Comparison of ENCODE assay signal across 17 cellular contexts in genomic region chr7:71221549-71221948, GRCh38.
DNase-seq lines count a peak whose midpoint lies in the region; ATAC-seq, FAIRE-seq and TF ChIP-seq lines count a peak whose summit lies in the region.
"Had no signal": no experiment of that assay in that cellular context is flagged by ENCODE, and none has a peak within 500 bp of the region (broad histone marks: within the 10 kb centered on the region; RNA-seq: fewer than 3 reads in every experiment).

No MANE protein-coding gene starts in this region.

- DNase-seq in NB4 (ENCODE audit: low read depth) (peak; percentile 8), prostate gland (ENCODE audit: low spot score) (no peak), tibial nerve (ENCODE audit: low spot score in 2 of 2) (no peak), psoas muscle (no peak), right lobe of liver (no peak), WERI-Rb-1 (no peak)
- DNase-seq: BE2C; Caco-2; CD4-positive, CD25-positive, alpha-beta regulatory T cell; NCI-H187; NCI-H2107; NCI-H510A treated with DMSO at 0.1 percent for 48 hours; Peyer's patch had no signal

- no peak for ATAC-seq in psoas muscle
- no peak for ATAC-seq in right lobe of liver
- ATAC-seq: GM12878 had no signal

- H3K27ac ChIP-seq in prostate gland (peak overlapping the region; percentile 86 to 93), tibial nerve (peak overlapping the region in 3 of 4 donors; percentile 37 to 80 (median 79)), psoas muscle (no peak overlapping the region), right lobe of liver (no peak overlapping the region), WERI-Rb-1 (no peak overlapping the region)

- TF ChIP-seq CTCF in NB4 (IDR thresholded peaks at IDR 0.05; ENCODE audit: low read depth, low read length) (no peak), prostate gland (IDR thresholded peaks at IDR 0.05) (no peak), tibial nerve (IDR thresholded peaks at IDR 0.05) (no peak), psoas muscle (IDR thresholded peaks at IDR 0.05) (no peak), right lobe of liver (IDR thresholded peaks at IDR 0.05) (no peak), WERI-Rb-1 (IDR thresholded peaks at IDR 0.05; ENCODE audit: low read depth, low read length) (no peak)

- WGBS in prostate gland, result 54% methylated on average over 3 of the region's 3 CpGs
- WGBS in tibial nerve, 2 donors, result 24 to 35% methylated on average over 3 of the region's 3 CpGs
- WGBS in psoas muscle, 3 donors, result 79 to 82% (median 80%) methylated on average over 3 of the region's 3 CpGs
- WGBS in right lobe of liver (ENCODE audit: insufficient coverage, low coverage, low lambda C conversion rate, missing lambda C conversion rate), result 53% methylated on average over 3 of the region's 3 CpGs

- H3K4me1 ChIP-seq in prostate gland (replicated peaks) (no peaks in the 10 kb centered on the region), tibial nerve (peaks cover 0 to 15% (median 0%) of the 10 kb centered on the region in 4 donors), psoas muscle (no peaks in the 10 kb centered on the region), right lobe of liver (no peaks in the 10 kb centered on the region)
- H3K4me1 ChIP-seq: BE2C, Caco-2, Peyer's patch had no signal

- H3K9me3 ChIP-seq in prostate gland (peaks cover 3% of the 10 kb centered on the region), tibial nerve (peaks cover 0 to 30% (median 5%) of the 10 kb centered on the region in 4 donors), psoas muscle (peaks cover 8% of the 10 kb centered on the region), right lobe of liver (no peaks in the 10 kb centered on the region), WERI-Rb-1 (ENCODE audit: severe bottlenecking) (peaks cover 6% of the 10 kb centered on the region)
- H3K9me3 ChIP-seq: BE2C, Caco-2, Peyer's patch had no signal

- intact Hi-C loops in prostate gland (cut with DNase I), result loop anchor here (5.0 kb wide), 1 partner anchor 89 kb away; the partner anchor contains the start of gene GALNT17
- intact Hi-C loops in psoas muscle (cut with DNase I), result no loop called here
- intact Hi-C loops in right lobe of liver (cut with DNase I), result no loop called here

- no peaks in the 10 kb centered on the region for H3K36me3 ChIP-seq in prostate gland
- no peaks in the 10 kb centered on the region for H3K36me3 ChIP-seq in tibial nerve
- no peaks in the 10 kb centered on the region for H3K36me3 ChIP-seq in psoas muscle (ENCODE audit: insufficient read depth in 1 of 2, low read depth in 1 of 2)
- no peaks in the 10 kb centered on the region for H3K36me3 ChIP-seq in right lobe of liver
- H3K36me3 ChIP-seq in WERI-Rb-1, result no peaks in the 10 kb centered on the region
- H3K36me3 ChIP-seq: BE2C, Peyer's patch had no signal

- peak in 1 of 2 donors; percentile 42 for TF ChIP-seq EP300 in tibial nerve (IDR thresholded peaks at IDR 0.05)

- no peak for TF ChIP-seq POLR2A in NB4 (IDR thresholded peaks at IDR 0.05; ENCODE audit: extremely low read depth, insufficient read length)
- no peak for TF ChIP-seq POLR2A in prostate gland (IDR thresholded peaks at IDR 0.05)
- no peak for TF ChIP-seq POLR2A in tibial nerve (IDR thresholded peaks at IDR 0.05)
- TF ChIP-seq POLR2A in right lobe of liver (IDR thresholded peaks at IDR 0.05), result no peak

- H3K27me3 ChIP-seq in prostate gland (replicated peaks; ENCODE audit: insufficient read depth) (no peaks in the 10 kb centered on the region), tibial nerve (no peaks in the 10 kb centered on the region), psoas muscle (ENCODE audit: insufficient read depth in 3 of 3, low read length in 2 of 3) (no peaks in the 10 kb centered on the region), right lobe of liver (no peaks in the 10 kb centered on the region), WERI-Rb-1 (ENCODE audit: insufficient read depth, low read depth, severe bottlenecking) (peaks cover 7% of the 10 kb centered on the region)
- H3K27me3 ChIP-seq: BE2C, Peyer's patch had no signal

- peak; percentile 82 for FAIRE-seq in endometrium (lab: Jason Lieb, UNC)
- FAIRE-seq: A204.1, GM12878, H1 had no signal

- H3K4me3 ChIP-seq in NB4 (ENCODE audit: low read depth, low read length) (no peak overlapping the region), prostate gland (no peak overlapping the region), tibial nerve (no peak overlapping the region), psoas muscle (no peak overlapping the region), right lobe of liver (no peak overlapping the region), WERI-Rb-1 (ENCODE audit: low read depth, low read length) (no peak overlapping the region)
- H3K4me3 ChIP-seq: GM12878, Peyer's patch had no signal

Comparison
In these comparisons a context has a peak if more than half of its experiments do, and no peak if none do; other contexts are left out.
1. H3K27ac ChIP-seq: peak in prostate gland (2 of 2) and tibial nerve (3 of 4); none in psoas muscle (single experiment), right lobe of liver (0 of 3) and WERI-Rb-1 (single experiment).